29 cellular contexts compared by ENCODE assay signal in the genomic region with DNA sequence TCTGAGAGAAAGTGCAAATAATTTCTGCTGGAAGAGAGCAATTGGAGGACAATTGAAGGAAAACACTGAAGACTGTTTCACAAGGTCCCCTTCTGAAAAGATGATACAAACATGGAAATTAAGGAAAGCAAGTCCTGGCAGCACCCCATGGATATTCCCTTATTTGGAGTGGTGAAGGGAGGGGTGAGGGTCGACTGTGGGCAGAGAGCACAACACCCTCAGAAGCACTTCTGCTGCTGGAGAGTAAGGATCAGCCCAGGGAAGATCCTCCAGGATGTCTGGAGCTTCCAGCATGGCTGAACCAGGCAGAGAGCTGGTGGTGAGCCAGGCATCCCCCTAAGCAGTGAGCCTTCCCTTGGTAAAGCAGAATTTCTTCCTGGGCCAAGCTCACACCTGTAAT. TPM values are rescaled to one million over a fixed set of nuclear protein-coding genes. Genes with fewer than 3 reads are reported as not detected.
"Had no signal": no experiment of that assay in that cellular context is flagged by ENCODE, and none has a peak within 500 bp of the region (broad histone marks: within the 10 kb centered on the region; RNA-seq: fewer than 3 reads in every experiment).

No MANE protein-coding gene starts in this region.

- H3K4me3 ChIP-seq: K562 had no signal

- H3K27ac Mint-ChIP-seq: IgD-negative memory B cell, T-cell had no signal

- H3K4me1 Mint-ChIP-seq: T-cell had no signal

- H3K27me3 Mint-ChIP-seq: IgD-negative memory B cell had no signal

- ATAC-seq: K562, Panc1, T-cell had no signal

- H3K9ac ChIP-seq: KMS-11, SK-N-SH had no signal

- H3K9me3 ChIP-seq: SK-N-SH had no signal

- DNase-seq: Kasumi-1; MV-4-11; NCI-H1048; NCI-H1105; NCI-H1436 treated with DMSO at 0.1 percent for 48 hours; NCI-H1694; NCI-H187 treated with DMSO at 0.1 percent for 48 hours; NCI-H2029 treated with DMSO at 0.1 percent for 48 hours; NCI-H2171; NCI-H345; NCI-H446 treated with DMSO at 0.1 percent for 48 hours; NCI-H510A treated with DMSO at 0.1 percent for 48 hours; NCI-H526; NCI-H748 treated with DMSO at 0.1 percent for 48 hours; NK-92 treated with Interleukin-12 subunit alpha and Interleukin-12 subunit beta, amount 100 ng/mL, for 24 hours; SHP77; SK-N-SH; SW 1271; T-cell had no signal

- H3K9me3 Mint-ChIP-seq: IgD-negative memory B cell had no signal

- H3K36me3 Mint-ChIP-seq: IgD-negative memory B cell, T-cell had no signal

- H3K27ac ChIP-seq: HL-60, KMS-11, RWPE1 had no signal

- H3K4me3 Mint-ChIP-seq: IgD-negative memory B cell, T-cell had no signal

- H3K4me2 ChIP-seq: KMS-11, SK-N-SH had no signal

RNA-seq across cellular contexts. Expression of a gene that starts 54.7 kb away (rescaled TPM):
- total RNA-seq: K562, M059J, OCI-LY7, PC-3, SK-MEL-5, T-cell had no signal
